Comparison of ENCODE assay signal across 1 cellular context in the genomic region with DNA sequence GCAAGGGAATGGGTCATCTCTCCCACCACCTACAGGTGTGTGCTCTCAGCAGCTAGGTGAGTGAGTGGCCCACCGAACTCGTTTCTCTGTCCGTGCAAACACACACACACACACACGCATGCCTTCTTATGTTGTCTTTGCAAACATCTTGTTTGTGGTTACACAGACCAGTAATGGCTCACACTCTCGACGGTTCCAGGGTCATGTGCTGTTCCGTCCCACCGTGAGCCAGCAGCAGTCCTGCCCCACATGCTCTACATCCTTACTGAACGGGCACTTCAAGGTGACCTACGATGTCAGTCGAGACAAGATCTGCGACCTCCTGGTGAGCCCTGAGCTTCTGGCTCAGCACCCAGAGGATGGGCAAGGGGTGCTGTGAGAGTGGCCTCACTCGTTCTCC.
TF ChIP-seq lines count a peak whose summit lies in the region.

No MANE protein-coding gene starts in this region.

TF ChIP-seq in liver, 16 proteins besides CTCF, POLR2A, EP300 and RAD21:
- TF ChIP-seq, protein P1, sequence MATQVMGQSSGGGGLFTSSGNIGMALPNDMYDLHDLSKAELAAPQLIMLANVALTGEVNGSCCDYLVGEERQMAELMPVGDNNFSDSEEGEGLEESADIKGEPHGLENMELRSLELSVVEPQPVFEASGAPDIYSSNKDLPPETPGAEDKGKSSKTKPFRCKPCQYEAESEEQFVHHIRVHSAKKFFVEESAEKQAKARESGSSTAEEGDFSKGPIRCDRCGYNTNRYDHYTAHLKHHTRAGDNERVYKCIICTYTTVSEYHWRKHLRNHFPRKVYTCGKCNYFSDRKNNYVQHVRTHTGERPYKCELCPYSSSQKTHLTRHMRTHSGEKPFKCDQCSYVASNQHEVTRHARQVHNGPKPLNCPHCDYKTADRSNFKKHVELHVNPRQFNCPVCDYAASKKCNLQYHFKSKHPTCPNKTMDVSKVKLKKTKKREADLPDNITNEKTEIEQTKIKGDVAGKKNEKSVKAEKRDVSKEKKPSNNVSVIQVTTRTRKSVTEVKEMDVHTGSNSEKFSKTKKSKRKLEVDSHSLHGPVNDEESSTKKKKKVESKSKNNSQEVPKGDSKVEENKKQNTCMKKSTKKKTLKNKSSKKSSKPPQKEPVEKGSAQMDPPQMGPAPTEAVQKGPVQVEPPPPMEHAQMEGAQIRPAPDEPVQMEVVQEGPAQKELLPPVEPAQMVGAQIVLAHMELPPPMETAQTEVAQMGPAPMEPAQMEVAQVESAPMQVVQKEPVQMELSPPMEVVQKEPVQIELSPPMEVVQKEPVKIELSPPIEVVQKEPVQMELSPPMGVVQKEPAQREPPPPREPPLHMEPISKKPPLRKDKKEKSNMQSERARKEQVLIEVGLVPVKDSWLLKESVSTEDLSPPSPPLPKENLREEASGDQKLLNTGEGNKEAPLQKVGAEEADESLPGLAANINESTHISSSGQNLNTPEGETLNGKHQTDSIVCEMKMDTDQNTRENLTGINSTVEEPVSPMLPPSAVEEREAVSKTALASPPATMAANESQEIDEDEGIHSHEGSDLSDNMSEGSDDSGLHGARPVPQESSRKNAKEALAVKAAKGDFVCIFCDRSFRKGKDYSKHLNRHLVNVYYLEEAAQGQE (IDR thresholded peaks at IDR 0.05), result no peak
- TF ChIP-seq FOXA1 (IDR thresholded peaks at IDR 0.05), result no peak
- no peak for TF ChIP-seq FOXA2 (IDR thresholded peaks at IDR 0.05)
- TF ChIP-seq EGR1 (IDR thresholded peaks at IDR 0.05; ENCODE audit: low read depth in 2 of 2), result no peak
- TF ChIP-seq TAF1 (conservative IDR thresholded peaks at IDR 0.05), result no peak
- no peak for TF ChIP-seq NR2F2 (IDR thresholded peaks at IDR 0.05)
TF ChIP-seq in liver: peak in this region for 0.
